In the genomic region with DNA sequence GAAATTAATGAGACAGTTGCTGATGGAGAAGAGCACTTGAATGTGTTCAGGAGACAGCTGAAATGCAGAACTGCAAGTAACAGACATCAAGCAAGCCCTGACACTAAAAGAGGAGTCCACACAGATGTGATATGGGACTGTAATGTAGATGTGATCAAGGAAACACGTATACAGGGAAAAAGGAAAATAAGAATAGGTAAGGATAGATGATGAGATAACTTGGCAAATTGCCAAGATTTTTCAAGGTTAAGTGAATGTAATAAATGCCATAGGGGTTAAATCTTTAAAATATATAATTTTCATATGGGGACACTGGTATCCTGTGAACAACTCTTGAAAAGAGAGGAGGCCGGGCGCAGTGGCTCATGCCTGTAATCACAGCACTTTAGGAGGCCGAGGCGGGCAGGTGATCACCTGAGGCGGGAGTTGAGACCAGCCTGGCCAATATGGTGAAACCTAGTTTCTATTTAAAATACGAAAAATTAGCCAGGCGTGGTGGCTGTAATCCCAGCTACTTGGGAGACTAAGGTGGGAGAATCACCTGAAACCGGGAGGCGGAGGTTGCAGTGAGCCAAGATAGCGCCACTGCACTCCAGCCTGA, we compare ENCODE assay signal across 1 cellular context.
TF ChIP-seq lines count a peak whose summit lies in the region.

No MANE protein-coding gene starts in this region.

TF ChIP-seq in HEK293, 187 proteins besides CTCF, POLR2A, EP300 and RAD21 (continued from another document and continues in another):
- TF ChIP-seq ZNF518A (tag by site-specific recombination; conservative IDR thresholded peaks at IDR 0.05; ENCODE audit: low read depth) (no peak), REPIN1 (tag by site-specific recombination; IDR thresholded peaks at IDR 0.05; ENCODE audit: low read depth) (no peak), KLF7 (tag by site-specific recombination; IDR thresholded peaks at IDR 0.05; ENCODE audit: borderline replicate concordance) (no peak), ZNF114 (tag by site-specific recombination; IDR thresholded peaks at IDR 0.05) (no peak), BCL6B (tag by site-specific recombination; IDR thresholded peaks at IDR 0.05) (no peak), PATZ1 (tag by site-specific recombination; IDR thresholded peaks at IDR 0.05) (no peak), SCRT2 (tag by site-specific recombination; IDR thresholded peaks at IDR 0.05) (no peak), ZNF214 (tag by site-specific recombination; IDR thresholded peaks at IDR 0.05; ENCODE audit: borderline replicate concordance) (peak; percentile 48; the same call in 1 of the 2 replicates), OVOL3 (tag by site-specific recombination; IDR thresholded peaks at IDR 0.05) (no peak), KLF10 (tag by site-specific recombination; IDR thresholded peaks at IDR 0.05) (peak; percentile 80), ZNF529 (tag by site-specific recombination; IDR thresholded peaks at IDR 0.05; ENCODE audit: insufficient replicate concordance) (no peak), ZNF645 (tag by site-specific recombination; IDR thresholded peaks at IDR 0.05) (no peak), ZBTB1 (tag by site-specific recombination; IDR thresholded peaks at IDR 0.05) (no peak), YY1 (tag by site-specific recombination; IDR thresholded peaks at IDR 0.05) (no peak), ZFP3 (tag by site-specific recombination; IDR thresholded peaks at IDR 0.05; ENCODE audit: low read depth) (no peak), ZNF610 (tag by site-specific recombination; IDR thresholded peaks at IDR 0.05; ENCODE audit: borderline replicate concordance) (no peak), ZNF768 (tag by site-specific recombination; IDR thresholded peaks at IDR 0.05) (no peak), ZNF600 (tag by site-specific recombination; IDR thresholded peaks at IDR 0.05) (no peak), ZNF404 (tag by site-specific recombination; IDR thresholded peaks at IDR 0.05) (no peak), ZNF654 (tag by site-specific recombination; IDR thresholded peaks at IDR 0.05; ENCODE audit: low read depth) (no peak), ZNF449 (tag by site-specific recombination; IDR thresholded peaks at IDR 0.05) (no peak), ZNF548 (tag by site-specific recombination; IDR thresholded peaks at IDR 0.05) (no peak), HOXA7 (CRISPR knock-in tag; IDR thresholded peaks at IDR 0.05; ENCODE audit: borderline replicate concordance) (no peak), ZFHX2 (tag by site-specific recombination; conservative IDR thresholded peaks at IDR 0.05) (no peak), ZNF530 (tag by site-specific recombination; IDR thresholded peaks at IDR 0.05; ENCODE audit: low read depth) (no peak), ZNF777 (tag by site-specific recombination; IDR thresholded peaks at IDR 0.05; ENCODE audit: borderline replicate concordance) (no peak), ZNF274 (IDR thresholded peaks at IDR 0.05; ENCODE audit: low read length) (no peak), ZNF274 (tag by site-specific recombination; IDR thresholded peaks at IDR 0.05; ENCODE audit: borderline replicate concordance) (no peak), ZIC2 (tag by site-specific recombination; IDR thresholded peaks at IDR 0.05) (no peak), ZNF660 (tag by site-specific recombination; IDR thresholded peaks at IDR 0.05) (peak; percentile 90), ZBTB10 (tag by site-specific recombination; IDR thresholded peaks at IDR 0.05) (no peak), RBAK (tag by site-specific recombination; IDR thresholded peaks at IDR 0.05) (no peak), ZNF341 (tag by site-specific recombination; IDR thresholded peaks at IDR 0.05; ENCODE audit: low read depth) (no peak)
- TF ChIP-seq, protein P1, sequence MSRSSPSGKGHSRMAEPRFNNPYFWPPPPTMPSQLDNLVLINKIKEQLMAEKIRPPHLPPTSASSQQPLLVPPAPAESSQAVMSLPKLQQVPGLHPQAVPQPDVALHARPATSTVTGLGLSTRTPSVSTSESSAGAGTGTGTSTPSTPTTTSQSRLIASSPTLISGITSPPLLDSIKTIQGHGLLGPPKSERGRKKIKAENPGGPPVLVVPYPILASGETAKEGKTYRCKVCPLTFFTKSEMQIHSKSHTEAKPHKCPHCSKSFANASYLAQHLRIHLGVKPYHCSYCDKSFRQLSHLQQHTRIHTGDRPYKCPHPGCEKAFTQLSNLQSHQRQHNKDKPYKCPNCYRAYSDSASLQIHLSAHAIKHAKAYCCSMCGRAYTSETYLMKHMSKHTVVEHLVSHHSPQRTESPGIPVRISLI (tag by site-specific recombination; IDR thresholded peaks at IDR 0.05), result no peak
- TF ChIP-seq, protein P2, sequence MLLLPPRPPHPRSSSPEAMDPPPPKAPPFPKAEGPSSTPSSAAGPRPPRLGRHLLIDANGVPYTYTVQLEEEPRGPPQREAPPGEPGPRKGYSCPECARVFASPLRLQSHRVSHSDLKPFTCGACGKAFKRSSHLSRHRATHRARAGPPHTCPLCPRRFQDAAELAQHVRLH (tag by site-specific recombination; IDR thresholded peaks at IDR 0.05), result 0 out of 2 replicates have a peak, but pooled peaks have one; percentile 40
- TF ChIP-seq, protein P3, sequence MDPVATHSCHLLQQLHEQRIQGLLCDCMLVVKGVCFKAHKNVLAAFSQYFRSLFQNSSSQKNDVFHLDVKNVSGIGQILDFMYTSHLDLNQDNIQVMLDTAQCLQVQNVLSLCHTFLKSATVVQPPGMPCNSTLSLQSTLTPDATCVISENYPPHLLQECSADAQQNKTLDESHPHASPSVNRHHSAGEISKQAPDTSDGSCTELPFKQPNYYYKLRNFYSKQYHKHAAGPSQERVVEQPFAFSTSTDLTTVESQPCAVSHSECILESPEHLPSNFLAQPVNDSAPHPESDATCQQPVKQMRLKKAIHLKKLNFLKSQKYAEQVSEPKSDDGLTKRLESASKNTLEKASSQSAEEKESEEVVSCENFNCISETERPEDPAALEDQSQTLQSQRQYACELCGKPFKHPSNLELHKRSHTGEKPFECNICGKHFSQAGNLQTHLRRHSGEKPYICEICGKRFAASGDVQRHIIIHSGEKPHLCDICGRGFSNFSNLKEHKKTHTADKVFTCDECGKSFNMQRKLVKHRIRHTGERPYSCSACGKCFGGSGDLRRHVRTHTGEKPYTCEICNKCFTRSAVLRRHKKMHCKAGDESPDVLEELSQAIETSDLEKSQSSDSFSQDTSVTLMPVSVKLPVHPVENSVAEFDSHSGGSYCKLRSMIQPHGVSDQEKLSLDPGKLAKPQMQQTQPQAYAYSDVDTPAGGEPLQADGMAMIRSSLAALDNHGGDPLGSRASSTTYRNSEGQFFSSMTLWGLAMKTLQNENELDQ (tag by site-specific recombination; IDR thresholded peaks at IDR 0.05; ENCODE audit: low read depth), result no peak
